ENCODE assay signal across 24 cellular contexts in genomic region chr14:105118646-105119409, GRCh38. TPM values are rescaled to one million over a fixed set of nuclear protein-coding genes. Genes with fewer than 3 reads are reported as not detected.
DNase-seq lines count a peak whose midpoint lies in the region; ATAC-seq and FAIRE-seq lines count a peak whose summit lies in the region.
"Had no signal": no experiment of that assay in that cellular context is flagged by ENCODE, and none has a peak within 500 bp of the region (broad histone marks: within the 10 kb centered on the region; RNA-seq: fewer than 3 reads in every experiment).

No MANE protein-coding gene starts in this region.

- no peak overlapping the region for H4K8ac ChIP-seq in neuronal stem cell (ENCODE audit: low read depth, low read length)

- H3K4me3 ChIP-seq in small intestine (ENCODE audit: low read depth in 1 of 2, low read length in 2 of 2) (no peak overlapping the region), neuronal stem cell (ENCODE audit: low read length in 2 of 2) (no peak overlapping the region)
- H3K4me3 ChIP-seq: dorsolateral prefrontal cortex, GM12878, heart left ventricle, sigmoid colon had no signal

- WGBS in small intestine, 3 donors = 29 to 45% (median 37%) methylated on average over 11 of the region's 11 CpGs
- WGBS in neuronal stem cell (ENCODE audit: extremely low coverage in 2 of 2, insufficient read length in 2 of 2, insufficient replicate concordance in 1 of 2), 2 donors = no CpG with 5 or more reads among the region's 11 CpGs

- no peak overlapping the region for H2BK12ac ChIP-seq in neuronal stem cell (ENCODE audit: low read length)

- FAIRE-seq in small intestine (lab: Jason Lieb, UNC) = no peak
- FAIRE-seq: GM12878, HepG2, kidney had no signal

- no peak overlapping the region for H2BK120ac ChIP-seq in neuronal stem cell (ENCODE audit: low read depth, low read length)

- no peak overlapping the region for H3K4me2 ChIP-seq in neuronal stem cell (ENCODE audit: insufficient read depth, low read length, poor library complexity, severe bottlenecking)

- H2BK5ac ChIP-seq in neuronal stem cell (ENCODE audit: low read length) = no peak overlapping the region

- intact Hi-C loops in left colon (cut with DNase I, micrococcal nuclease) = no loop called here

- no peak overlapping the region for H2AK5ac ChIP-seq in neuronal stem cell (ENCODE audit: low read depth, low read length)

- H2AFZ ChIP-seq in neuronal stem cell (ENCODE audit: low read length) = no peak overlapping the region

- no peak overlapping the region for H4K91ac ChIP-seq in neuronal stem cell (ENCODE audit: low read depth, low read length, poor library complexity)

- H3K9me3 ChIP-seq in small intestine (ENCODE audit: control insufficient read depth, low read depth) = peaks cover 2% of the 10 kb centered on the region
- H3K9me3 ChIP-seq in neuronal stem cell (replicated peaks in 1 of 2; ENCODE audit: control insufficient read depth in 2 of 2, insufficient read depth in 1 of 2, low read depth in 1 of 2, low read length in 2 of 2) = peaks cover 5 to 9% of the 10 kb centered on the region in 2 donors

- H3K36me3 ChIP-seq in small intestine (ENCODE audit: control insufficient read depth in 2 of 2, insufficient read depth in 2 of 2, low read length in 2 of 2) (no peaks in the 10 kb centered on the region), neuronal stem cell (replicated peaks in 1 of 2; ENCODE audit: control insufficient read depth in 2 of 2, insufficient read depth in 2 of 2, low read length in 2 of 2) (no peaks in the 10 kb centered on the region)
- H3K36me3 ChIP-seq: brain microvascular endothelial cell, heart left ventricle, sigmoid colon had no signal

- peak; percentile 61 for ATAC-seq in left colon
- ATAC-seq: GM12878, heart left ventricle, HepG2, Panc1 had no signal

- peak; percentile 96 for DNase-seq in HPDE6-E6E7 (ENCODE audit: extremely low spot score)
- peak; percentile 12 for DNase-seq in astrocyte of the hippocampus (ENCODE audit: low read depth, low spot score)
- no peak for DNase-seq in left colon
- peak; percentile 41 for DNase-seq in small intestine
- DNase-seq in neuronal stem cell (ENCODE audit: low spot score) = no peak
- no peak for DNase-seq in COLO668 (lab: John Stamatoyannopoulos, UW; ENCODE audit: unreplicated experiment)
- DNase-seq in NCI-H1105 (lab: John Stamatoyannopoulos, UW) = no peak
- no peak for DNase-seq in medulla oblongata (ENCODE audit: extremely low spot score)
- DNase-seq: activated CD4-positive, alpha-beta T cell treated with anti-CD3 and anti-CD28 coated beads, Interleukin-2, amount 50 U/mL, for 4 hours; activated T-cell treated with anti-CD3 and anti-CD28 coated beads, Interleukin-2, amount 50 U/mL, for 24 hours; AML-193; brain microvascular endothelial cell; DMS 273 treated with DMSO at 0.1 percent for 48 hours; GDM1; kidney; NCI-H2081; NCI-H774; sigmoid colon; stimulated activated CD4-positive, alpha-beta T cell treated with anti-CD3 and anti-CD28 coated beads, Interleukin-4, amount 100 ng/mL, for 1 hour had no signal

- no peak overlapping the region for H3K9ac ChIP-seq in neuronal stem cell (ENCODE audit: low read depth, low read length, poor library complexity)

- H3K23ac ChIP-seq in neuronal stem cell (ENCODE audit: low read depth, low read length, poor library complexity) = no peak overlapping the region

- no peak overlapping the region for H3K27ac ChIP-seq in small intestine (ENCODE audit: low read depth in 1 of 2, low read length in 1 of 2)
- H3K27ac ChIP-seq in neuronal stem cell (replicated peaks; ENCODE audit: low read length) = no peak overlapping the region
- H3K27ac ChIP-seq: brain microvascular endothelial cell, dorsolateral prefrontal cortex, heart left ventricle, sigmoid colon had no signal

- H2BK15ac ChIP-seq in neuronal stem cell (ENCODE audit: low read length) = no peak overlapping the region

- peaks cover 0 to 4% of the 10 kb centered on the region in 2 donors for H3K27me3 ChIP-seq in small intestine (ENCODE audit: control insufficient read depth in 2 of 2, insufficient read depth in 2 of 2, low read length in 2 of 2)
- peaks cover 0 to 29% (median 0%) of the 10 kb centered on the region in 3 experiments for H3K27me3 ChIP-seq in neuronal stem cell (ENCODE audit: control insufficient read depth in 3 of 3, insufficient read depth in 3 of 3, low read depth in 1 of 3, low read length in 3 of 3)
- H3K27me3 ChIP-seq: brain microvascular endothelial cell, sigmoid colon had no signal

- H3K18ac ChIP-seq in neuronal stem cell (ENCODE audit: low read length) = no peak overlapping the region

- H3K4me1 ChIP-seq in small intestine (ENCODE audit: control insufficient read depth in 2 of 2, insufficient read depth in 1 of 2, low read depth in 1 of 2, low read length in 1 of 2) (peaks cover 0 to 2% of the 10 kb centered on the region in 2 donors), neuronal stem cell (ENCODE audit: control insufficient read depth in 2 of 2, insufficient read depth in 1 of 2, low read depth in 1 of 2, low read length in 2 of 2) (no peaks in the 10 kb centered on the region)
- H3K4me1 ChIP-seq: heart left ventricle, sigmoid colon had no signal

- H3K4ac ChIP-seq in neuronal stem cell (ENCODE audit: low read length) = no peak overlapping the region

- no peaks in the 10 kb centered on the region for H3K79me1 ChIP-seq in neuronal stem cell (ENCODE audit: low read depth, low read length)

- H3K14ac ChIP-seq in neuronal stem cell (ENCODE audit: low read length) = no peak overlapping the region

RNA-seq across cellular contexts. Expression of gene JAG2, which starts 49.7 kb away (rescaled TPM):
- total RNA-seq in left colon = 10 to 100 TPM in 1 of 2 donors, 1 to 10 TPM in 1; 7.6 to 11.9 TPM
- polyA plus RNA-seq in small intestine = 10 to 100 TPM in 1 of 3 donors, 1 to 10 TPM in 2; 2.0 to 15.1 (median 2.2) TPM
- polyA plus RNA-seq in neuronal stem cell (2013, experiment 1 of 2) = 5.2 TPM
- polyA plus RNA-seq in neuronal stem cell (2013, experiment 2 of 2) = 4.9 TPM

RNA-seq across cellular contexts. Expression of gene GPR132, which starts 53.6 kb away (rescaled TPM):
- 1 to 10 TPM in 1 of 2 donors, under 1 TPM in 1; 0.73 to 3.4 TPM for total RNA-seq in left colon
- polyA plus RNA-seq in small intestine = 1 to 10 TPM in 1 of 3 donors, under 1 TPM in 1, not detected in 1; 0.81 to 1.1 TPM
- 0.13 TPM for polyA plus RNA-seq in neuronal stem cell (2013, experiment 1 of 2)
- 0.08 TPM for polyA plus RNA-seq in neuronal stem cell (2013, experiment 2 of 2)
- total RNA-seq: HepG2 had no signal
- polyA plus RNA-seq: HepG2 had no signal

Comparison
In these comparisons a context has a peak if more than half of its experiments do, and no peak if none do; other contexts are left out.
1. DNase-seq: peak in HPDE6-E6E7 (single experiment), astrocyte of the hippocampus (single experiment) and small intestine (single experiment); none in left colon (0 of 2), neuronal stem cell (single experiment), COLO668 (single experiment), NCI-H1105 (single experiment) and medulla oblongata (single experiment).